In genomic region chr1:202348509-202349262, GRCh38 we compare ENCODE assay signal across 8 cellular contexts. TPM values are rescaled to one million over a fixed set of nuclear protein-coding genes. Genes with fewer than 3 reads are reported as not detected.
A peak's percentile ranks its signal among the peaks of the same experiment; 100 is the strongest.
DNase-seq lines count a peak whose midpoint lies in the region; ATAC-seq and TF ChIP-seq lines count a peak whose summit lies in the region.

Gene PPP1R12B (plus strand): TSS chr1:202348699. CDS start chr1:202348852, 153 bp downstream.

- H3K4me3 Mint-ChIP-seq in activated naive CD8-positive, alpha-beta T cell: peak within 1 kb of the TSS; percentile 92
- H3K4me3 Mint-ChIP-seq in glutamatergic neuron (ENCODE audit: unreplicated experiment) (peak within 1 kb of the TSS; percentile 96), osteocyte (ENCODE audit: unreplicated experiment) (peak within 1 kb of the TSS; percentile 99)

- H3K27me3 Mint-ChIP-seq in activated naive CD8-positive, alpha-beta T cell: no peaks in the 10 kb centered on the region
- H3K27me3 Mint-ChIP-seq in glutamatergic neuron (ENCODE audit: unreplicated experiment) (no peaks in the 10 kb centered on the region), osteocyte (ENCODE audit: unreplicated experiment) (no peaks in the 10 kb centered on the region)

- WGBS in thymus: under 1% methylated on average over 62 of the region's 62 CpGs

- CTCF ChIA-PET in GM10248 (lab: Yijun Ruan, JAX): interaction anchor here (1.3 to 2.5 kb wide), 3 partner anchors 13 to 371 kb away, joined by 4 to 7 read pairs (median 4); no protein-coding TSS in a partner anchor

- no peak for TF ChIP-seq CTCF in GM10248 (IDR thresholded peaks at IDR 0.05; ENCODE audit: control extremely low read depth, extremely low read depth, low read depth, missing control alignments)
- no peak for TF ChIP-seq CTCF in glutamatergic neuron (IDR thresholded peaks at IDR 0.05; ENCODE audit: partially characterized antibody, unreplicated experiment)
- no peak for TF ChIP-seq CTCF in osteocyte (IDR thresholded peaks at IDR 0.05)

- ATAC-seq in HG02623 (IDR thresholded peaks at IDR 0.05; ENCODE audit: unreplicated experiment): peak; percentile 98

- peak; percentile 91 for DNase-seq in GM10248 (ENCODE audit: extremely low spot score)
- DNase-seq in NCI-H1105 (lab: John Stamatoyannopoulos, UW): peak; percentile 99
- peak; percentile 100 for DNase-seq in SKM-1 treated with dmso at 0.1 percent for 144 hours (lab: John Stamatoyannopoulos, UW; ENCODE audit: unreplicated experiment)
- peak; percentile 96 for DNase-seq in glutamatergic neuron
- peak; percentile 99 for DNase-seq in osteocyte (ENCODE audit: extremely low spot score, unreplicated experiment)

- H3K9me3 Mint-ChIP-seq in activated naive CD8-positive, alpha-beta T cell (ENCODE audit: low read depth): no peaks in the 10 kb centered on the region
- no peaks in the 10 kb centered on the region for H3K9me3 Mint-ChIP-seq in glutamatergic neuron (ENCODE audit: unreplicated experiment)
- H3K9me3 Mint-ChIP-seq in osteocyte (ENCODE audit: unreplicated experiment): no peaks in the 10 kb centered on the region

- H3K36me3 Mint-ChIP-seq in activated naive CD8-positive, alpha-beta T cell: no peaks in the 10 kb centered on the region
- H3K36me3 Mint-ChIP-seq in glutamatergic neuron (ENCODE audit: unreplicated experiment) (no peaks in the 10 kb centered on the region), osteocyte (ENCODE audit: unreplicated experiment) (no peaks in the 10 kb centered on the region)

- H3K36me3 ChIP-seq in thymus (ENCODE audit: control insufficient read depth, insufficient read depth): no peaks in the 10 kb centered on the region

- POLR2A ChIA-PET in GM10248 (lab: Yijun Ruan, JAX): no interaction called here

- no peaks in the 10 kb centered on the region for H3K9me3 ChIP-seq in thymus (ENCODE audit: control insufficient read depth)

- peak within 1 kb of the TSS; percentile 95 for H3K4me3 ChIP-seq in thymus (ENCODE audit: low read length)

- no peaks in the 10 kb centered on the region for H3K4me1 ChIP-seq in thymus (ENCODE audit: control insufficient read depth, insufficient read depth, low read length)

- H3K4me1 Mint-ChIP-seq in activated naive CD8-positive, alpha-beta T cell (ENCODE audit: low read depth): peaks cover 30% of the 10 kb centered on the region
- H3K4me1 Mint-ChIP-seq in glutamatergic neuron (ENCODE audit: low read depth, unreplicated experiment) (peaks cover 7% of the 10 kb centered on the region), osteocyte (ENCODE audit: unreplicated experiment) (peaks cover 14% of the 10 kb centered on the region)

- H3K27ac ChIP-seq in thymus (ENCODE audit: low read depth): peak within 1 kb of the TSS; percentile 95

- peak within 1 kb of the TSS; percentile 76 for H3K27ac Mint-ChIP-seq in activated naive CD8-positive, alpha-beta T cell
- peak within 1 kb of the TSS; percentile 85 for H3K27ac Mint-ChIP-seq in glutamatergic neuron (ENCODE audit: unreplicated experiment)
- H3K27ac Mint-ChIP-seq in osteocyte (ENCODE audit: unreplicated experiment): peak within 1 kb of the TSS; percentile 99

- H3K27me3 ChIP-seq in thymus (ENCODE audit: control insufficient read depth, insufficient read depth): no peaks in the 10 kb centered on the region

RNA-seq across cellular contexts. Expression of gene PPP1R12B, which starts in this region (rescaled TPM):
- total RNA-seq in glutamatergic neuron (ENCODE audit: unreplicated experiment) (37.3 TPM), osteocyte (13.2 and 14.6 TPM in 2 replicates)
- 8.2 TPM for polyA plus RNA-seq in thymus

Comparison
In these comparisons a context has a peak if more than half of its experiments do, and no peak if none do; other contexts are left out.
1. Peak in every context shown above with its lines: DNase-seq, ATAC-seq, H3K4me3 ChIP-seq and H3K27ac ChIP-seq.